In genomic region chr2:105391058-105391627, GRCh38 we compare ENCODE assay signal across 15 cellular contexts. TPM values are rescaled to one million over a fixed set of nuclear protein-coding genes. Genes with fewer than 3 reads are reported as not detected.
A peak's percentile ranks its signal among the peaks of the same experiment; 100 is the strongest.
DNase-seq lines count a peak whose midpoint lies in the region; ATAC-seq, FAIRE-seq and TF ChIP-seq lines count a peak whose summit lies in the region.
"Had no signal": no experiment of that assay in that cellular context is flagged by ENCODE, and none has a peak within 500 bp of the region (broad histone marks: within the 10 kb centered on the region; RNA-seq: fewer than 3 reads in every experiment).

No MANE protein-coding gene starts in this region.

- no peak for TF ChIP-seq POLR2A in HepG2 (IDR thresholded peaks at IDR 0.05; ENCODE audit: insufficient read depth in 1 of 2, low read depth in 2 of 2, low read length in 2 of 2)
- no peak for TF ChIP-seq POLR2A in right lobe of liver (IDR thresholded peaks at IDR 0.05)

- no peak for FAIRE-seq in HepG2 (lab: Jason Lieb, UNC)

- H3K79me2 ChIP-seq in HepG2 (ENCODE audit: insufficient read depth, low read length) = peaks cover 25% of the 10 kb centered on the region
- H3K79me2 ChIP-seq: parathyroid adenoma had no signal

- H3K27me3 ChIP-seq in HepG2 (ENCODE audit: control insufficient read depth in 1 of 2, insufficient read depth in 2 of 2, low read length in 2 of 2) (no peaks in the 10 kb centered on the region), right lobe of liver (no peaks in the 10 kb centered on the region), A673 (replicated peaks; ENCODE audit: insufficient read depth, low read depth, low read length, poor library complexity) (no peaks in the 10 kb centered on the region)
- H3K27me3 ChIP-seq: SJCRH30 had no signal

- TF ChIP-seq CTCF in HepG2 (CRISPR knock-in tag; IDR thresholded peaks at IDR 0.05) = no peak
- no peak for TF ChIP-seq CTCF in right lobe of liver (IDR thresholded peaks at IDR 0.05)
- no peak for TF ChIP-seq CTCF in chondrocyte (IDR thresholded peaks at IDR 0.05)
- TF ChIP-seq CTCF in A673 (conservative IDR thresholded peaks at IDR 0.05; ENCODE audit: low read depth, low read length) = no peak

- intact Hi-C loops in HepG2 (cut with micrococcal nuclease; ENCODE audit: unreplicated experiment) (no loop called here), right lobe of liver (cut with DNase I) (no loop called here), A673 (cut with micrococcal nuclease; ENCODE audit: unreplicated experiment) (no loop called here)

- WGBS in HepG2 (ENCODE audit: low lambda C conversion rate) = 88% methylated on average over 5 of the region's 5 CpGs
- 100% methylated on average over 2 of the region's 5 CpGs for WGBS in right lobe of liver (ENCODE audit: insufficient coverage, low coverage, low lambda C conversion rate, missing lambda C conversion rate)

- no peak for ATAC-seq in HepG2
- ATAC-seq in right lobe of liver = no peak
- ATAC-seq in activated naive CD4-positive, alpha-beta T cell treated with anti-CD3 and anti-CD28 coated beads, Interleukin-2, amount 50 U/mL, for 72 hours = no peak
- ATAC-seq: activated T-cell treated with anti-CD3 and anti-CD28 coated beads, Interleukin-2, amount 50 U/mL, for 72 hours had no signal

- peak; percentile 73 for DNase-seq in HepG2 (ENCODE audit: low spot score)
- DNase-seq in right lobe of liver = no peak
- DNase-seq in chondrocyte (ENCODE audit: low spot score) = no peak
- DNase-seq in mesenteric fat pad (ENCODE audit: low spot score) = peak; percentile 57
- no peak for DNase-seq in NCI-H146 (lab: John Stamatoyannopoulos, UW)
- DNase-seq in SKM-1 (lab: John Stamatoyannopoulos, UW; ENCODE audit: unreplicated experiment) = no peak
- no peak for DNase-seq in A673 (ENCODE audit: low spot score)
- DNase-seq in activated naive CD4-positive, alpha-beta T cell treated with anti-CD3 and anti-CD28 coated beads, Interleukin-2, amount 50 U/mL, for 72 hours (ENCODE audit: low spot score in 2 of 2) = no peak
- DNase-seq: activated CD4-positive, CD25-positive, alpha-beta regulatory T cell; activated T-cell treated with anti-CD3 and anti-CD28 coated beads, Interleukin-2, amount 50 U/mL, for 72 hours; DND-41; foreskin melanocyte; NCI-H510A; SJCRH30 had no signal

- H3K27ac ChIP-seq in HepG2 (ENCODE audit: extremely low read length, insufficient read depth, low read length) = no peak overlapping the region
- no peak overlapping the region for H3K27ac ChIP-seq in right lobe of liver
- H3K27ac ChIP-seq in A673 (ENCODE audit: low read depth, low read length, poor library complexity, severe bottlenecking) = no peak overlapping the region
- H3K27ac ChIP-seq: parathyroid adenoma, SJCRH30 had no signal

- peak overlapping the region; percentile 91 for H3K27ac Mint-ChIP-seq in chondrocyte (ENCODE audit: unreplicated experiment)
- H3K27ac Mint-ChIP-seq in activated naive CD4-positive, alpha-beta T cell treated with anti-CD3 and anti-CD28 coated beads, Interleukin-2, amount 50 U/mL, for 72 hours = no peak overlapping the region
- H3K27ac Mint-ChIP-seq: activated T-cell treated with anti-CD3 and anti-CD28 coated beads, Interleukin-2, amount 50 U/mL, for 72 hours had no signal

- peaks cover 25% of the 10 kb centered on the region for H3K36me3 Mint-ChIP-seq in chondrocyte (ENCODE audit: low read depth)
- H3K36me3 Mint-ChIP-seq in activated naive CD4-positive, alpha-beta T cell treated with anti-CD3 and anti-CD28 coated beads, Interleukin-2, amount 50 U/mL, for 72 hours = no peaks in the 10 kb centered on the region

- no peak overlapping the region for H3K9ac ChIP-seq in HepG2 (ENCODE audit: insufficient read depth, low read depth, low read length)
- H3K9ac ChIP-seq: parathyroid adenoma had no signal

- no peaks in the 10 kb centered on the region for H3K27me3 Mint-ChIP-seq in chondrocyte (ENCODE audit: low read depth)

- POLR2A ChIA-PET in HepG2 (lab: Yijun Ruan, JAX) = interaction anchor here (1.0 kb wide), 1 partner anchor 132 kb away, joined by 3 read pairs; no protein-coding TSS in a partner anchor
- POLR2A ChIA-PET in A673 (lab: Charles Lee; ENCODE audit: low non-redundant PET) = no interaction called here

- H3K9me3 ChIP-seq in HepG2 (ENCODE audit: low read length) = no peaks in the 10 kb centered on the region
- H3K9me3 ChIP-seq in right lobe of liver = no peaks in the 10 kb centered on the region
- H3K9me3 ChIP-seq in A673 (ENCODE audit: low read depth, low read length, poor library complexity, severe bottlenecking) = no peaks in the 10 kb centered on the region
- H3K9me3 ChIP-seq: SJCRH30 had no signal

- TF ChIP-seq EP300 in HepG2 (IDR thresholded peaks at IDR 0.05; ENCODE audit: low read depth in 2 of 2, low read length in 2 of 2) = no peak
- TF ChIP-seq EP300 in HepG2 (CRISPR knock-in tag; IDR thresholded peaks at IDR 0.05; ENCODE audit: borderline replicate concordance) = no peak

- peak overlapping the region; percentile 5; the same call in 1 of the 2 replicates for H3K4me2 ChIP-seq in HepG2 (ENCODE audit: low read depth, low read length)

- no peaks in the 10 kb centered on the region for H4K20me1 ChIP-seq in HepG2 (ENCODE audit: insufficient read depth, low read length)

- H3K9me3 Mint-ChIP-seq in chondrocyte (ENCODE audit: low read depth) = peaks cover 4% of the 10 kb centered on the region
- no peaks in the 10 kb centered on the region for H3K9me3 Mint-ChIP-seq in activated naive CD4-positive, alpha-beta T cell treated with anti-CD3 and anti-CD28 coated beads, Interleukin-2, amount 50 U/mL, for 72 hours
- H3K9me3 Mint-ChIP-seq: activated T-cell treated with anti-CD3 and anti-CD28 coated beads, Interleukin-2, amount 50 U/mL, for 72 hours had no signal

- BruUV-seq in HepG2 (replicated peaks; lab: Mats Ljungman, UMichigan) (no TSS peak), A673 (replicated peaks; lab: Mats Ljungman, UMichigan) (no TSS peak)

- H2AFZ ChIP-seq in HepG2 (ENCODE audit: low read length) = no peak overlapping the region
- H2AFZ ChIP-seq: parathyroid adenoma had no signal

- H3K4me3 ChIP-seq in HepG2 (replicated peaks in 1 of 3; ENCODE audit: insufficient read depth in 1 of 3, low read depth in 2 of 3, low read length in 3 of 3) (no peak overlapping the region), right lobe of liver (no peak overlapping the region), A673 (ENCODE audit: low read depth, low read length, poor library complexity, severe bottlenecking) (no peak overlapping the region)
- H3K4me3 ChIP-seq: SJCRH30 had no signal

- CTCF ChIA-PET in HepG2 (lab: Yijun Ruan, JAX; ENCODE audit: low intra/inter-chr PET ratio, low total read pairs) = no interaction called here
- CTCF ChIA-PET in A673 (lab: Charles Lee) = interaction anchor here (0.6 kb wide), 1 partner anchor 164 kb away, joined by 3 read pairs; no protein-coding TSS in a partner anchor

- in situ Hi-C loops in HepG2 (cut with HindIII; ENCODE audit: extremely low pct_ligation_motif_present, low pct_unique_long_range_greater_than_20kb) = no loop called here

- no peak for TF ChIP-seq RAD21 in HepG2 (CRISPR knock-in tag; IDR thresholded peaks at IDR 0.05)

- peaks cover 65% of the 10 kb centered on the region for H3K4me1 ChIP-seq in HepG2 (ENCODE audit: insufficient read depth, low read length)
- no peaks in the 10 kb centered on the region for H3K4me1 ChIP-seq in right lobe of liver
- no peaks in the 10 kb centered on the region for H3K4me1 ChIP-seq in A673 (ENCODE audit: insufficient read depth, low read length, poor library complexity, severe bottlenecking)
- H3K4me1 ChIP-seq: parathyroid adenoma, SJCRH30 had no signal

- no peak overlapping the region for H3K4me3 Mint-ChIP-seq in chondrocyte (ENCODE audit: unreplicated experiment)
- H3K4me3 Mint-ChIP-seq: activated T-cell treated with anti-CD3 and anti-CD28 coated beads, Interleukin-2, amount 50 U/mL, for 72 hours had no signal

- H3K4me1 Mint-ChIP-seq in chondrocyte (ENCODE audit: low read depth) = peaks cover 91% of the 10 kb centered on the region

- H3K36me3 ChIP-seq in HepG2 (replicated peaks in 1 of 2; ENCODE audit: control insufficient read depth in 1 of 2, insufficient read depth in 2 of 2, low read length in 2 of 2) (peaks cover 0 to 4% of the 10 kb centered on the region in 2 experiments; a peak in 3 of 5 replicates), right lobe of liver (no peaks in the 10 kb centered on the region), A673 (ENCODE audit: insufficient read depth, low read length, poor library complexity, severe bottlenecking) (no peaks in the 10 kb centered on the region)

RNA-seq across cellular contexts. Expression of gene FHL2, which starts 7.7 kb away (rescaled TPM):
- 1.9 and 2.3 TPM in 2 replicates for total RNA-seq in HepG2 (2016; rRNA removed; fragmentation: Illumina TruSeq; extraction: Trizol)
- 1.4 and 1.6 TPM in 2 replicates for total RNA-seq in HepG2 (2016; cell fraction: cytosol; rRNA removed; fragmentation: Illumina TruSeq; extraction: Trizol; ENCODE audit: low read depth)
- total RNA-seq in HepG2 (2016; cell fraction: insoluble cytoplasmic fraction; rRNA removed; fragmentation: Illumina TruSeq; extraction: Trizol) = 1.9 and 2.3 TPM in 2 replicates
- total RNA-seq in HepG2 (2016; cell fraction: membrane; rRNA removed; fragmentation: Illumina TruSeq; extraction: Trizol) = 1.4 and 1.7 TPM in 2 replicates
- 0.53 and 0.87 TPM in 2 replicates for total RNA-seq in HepG2 (2016; cell fraction: nucleus; rRNA removed; fragmentation: Illumina TruSeq; extraction: Trizol)
- polyA plus RNA-seq in HepG2 (2011; rRNA removed) = 44.2 and 74.8 TPM in 2 replicates
- 51.8 and 84.3 TPM in 2 replicates for polyA plus RNA-seq in HepG2 (2011; cell fraction: cytosol; rRNA removed)
- 19.1 and 28.9 TPM in 2 replicates for polyA plus RNA-seq in HepG2 (2011; cell fraction: nucleus; rRNA removed)
- 51.1 and 56.1 TPM in 2 replicates for polyA plus RNA-seq in HepG2 (2012)
- polyA plus RNA-seq in HepG2 (2016; cell fraction: cytosol; fragmentation: Illumina TruSeq; extraction: Trizol; ENCODE audit: low read depth) = 1.8 and 2.5 TPM in 2 replicates
- 3.4 and 3.5 TPM in 2 replicates for polyA plus RNA-seq in HepG2 (2016; cell fraction: insoluble cytoplasmic fraction; fragmentation: Illumina TruSeq; extraction: Trizol; ENCODE audit: low read depth)
- 1.9 and 2.2 TPM in 2 replicates for polyA plus RNA-seq in HepG2 (2016; cell fraction: membrane; fragmentation: Illumina TruSeq; extraction: Trizol; ENCODE audit: low read depth)
- 1.0 and 1.6 TPM in 2 replicates for polyA plus RNA-seq in HepG2 (2016; cell fraction: nucleus; fragmentation: Illumina TruSeq; extraction: Trizol; ENCODE audit: insufficient read depth, low read depth)
- polyA minus RNA-seq in HepG2 (2011; rRNA and poly(A)+ RNA removed; ENCODE audit: low replicate concordance) = 56.1 and 100.0 TPM in 2 replicates
- polyA minus RNA-seq in HepG2 (2011; cell fraction: cytosol; rRNA and poly(A)+ RNA removed) = 18.5 and 23.7 TPM in 2 replicates
- 28.0 and 37.5 TPM in 2 replicates for polyA minus RNA-seq in HepG2 (2011; cell fraction: nucleus; rRNA and poly(A)+ RNA removed)
- total RNA-seq in right lobe of liver = 10 to 100 TPM in 3 of 6 experiments, 1 to 10 TPM in 3; 4.2 to 36.6 (median 12.0) TPM
- total RNA-seq in chondrocyte = 63.6 to 104 TPM (median 97.3 TPM) in 3 replicates
- 36.3 TPM for total RNA-seq in mesenteric fat pad
- total RNA-seq in A673 (2021) = 3.2 and 4.7 TPM in 2 replicates
- 1 to 10 TPM; 2.6 to 3.0 TPM for total RNA-seq in activated naive CD4-positive, alpha-beta T cell treated with anti-CD3 and anti-CD28 coated beads, Interleukin-2, amount 50 U/mL, for 72 hours

RNA-seq across cellular contexts. Expression of gene C2orf49, which starts 53.8 kb away (rescaled TPM):
- 28.8 and 35.6 TPM in 2 replicates for total RNA-seq in HepG2 (2016; rRNA removed; fragmentation: Illumina TruSeq; extraction: Trizol)
- total RNA-seq in HepG2 (2016; cell fraction: cytosol; rRNA removed; fragmentation: Illumina TruSeq; extraction: Trizol; ENCODE audit: low read depth) = 13.5 and 14.5 TPM in 2 replicates
- total RNA-seq in HepG2 (2016; cell fraction: insoluble cytoplasmic fraction; rRNA removed; fragmentation: Illumina TruSeq; extraction: Trizol) = 30.8 and 40.4 TPM in 2 replicates
- total RNA-seq in HepG2 (2016; cell fraction: membrane; rRNA removed; fragmentation: Illumina TruSeq; extraction: Trizol) = 17.9 and 19.2 TPM in 2 replicates
- 16.1 and 20.5 TPM in 2 replicates for total RNA-seq in HepG2 (2016; cell fraction: nucleus; rRNA removed; fragmentation: Illumina TruSeq; extraction: Trizol)
- 21.6 and 24.7 TPM in 2 replicates for polyA plus RNA-seq in HepG2 (2011; rRNA removed)
- polyA plus RNA-seq in HepG2 (2011; cell fraction: cytosol; rRNA removed) = 10.0 and 13.2 TPM in 2 replicates
- 9.5 and 13.6 TPM in 2 replicates for polyA plus RNA-seq in HepG2 (2011; cell fraction: nucleus; rRNA removed)
- polyA plus RNA-seq in HepG2 (2012) = 28.0 and 30.9 TPM in 2 replicates
- polyA plus RNA-seq in HepG2 (2016; cell fraction: cytosol; fragmentation: Illumina TruSeq; extraction: Trizol; ENCODE audit: low read depth) = 4.6 and 4.9 TPM in 2 replicates
- polyA plus RNA-seq in HepG2 (2016; cell fraction: insoluble cytoplasmic fraction; fragmentation: Illumina TruSeq; extraction: Trizol; ENCODE audit: low read depth) = 31.3 and 31.7 TPM in 2 replicates
- polyA plus RNA-seq in HepG2 (2016; cell fraction: membrane; fragmentation: Illumina TruSeq; extraction: Trizol; ENCODE audit: low read depth) = 5.2 and 7.1 TPM in 2 replicates
- 19.7 and 25.5 TPM in 2 replicates for polyA plus RNA-seq in HepG2 (2016; cell fraction: nucleus; fragmentation: Illumina TruSeq; extraction: Trizol; ENCODE audit: insufficient read depth, low read depth)
- 6.4 and 9.7 TPM in 2 replicates for polyA minus RNA-seq in HepG2 (2011; rRNA and poly(A)+ RNA removed; ENCODE audit: low replicate concordance)
- 14.1 and 14.5 TPM in 2 replicates for polyA minus RNA-seq in HepG2 (2011; cell fraction: cytosol; rRNA and poly(A)+ RNA removed)
- 27.2 and 30.3 TPM in 2 replicates for polyA minus RNA-seq in HepG2 (2011; cell fraction: nucleus; rRNA and poly(A)+ RNA removed)
- total RNA-seq in right lobe of liver = 1 to 10 TPM; 3.9 to 7.4 (median 6.4) TPM
- 14.9 to 15.3 TPM (median 14.9 TPM) in 3 replicates for total RNA-seq in chondrocyte
- total RNA-seq in mesenteric fat pad = 12.8 TPM
- 21.5 and 24.8 TPM in 2 replicates for total RNA-seq in A673 (2021)
- 10 to 100 TPM; 24.1 to 25.0 TPM for total RNA-seq in activated naive CD4-positive, alpha-beta T cell treated with anti-CD3 and anti-CD28 coated beads, Interleukin-2, amount 50 U/mL, for 72 hours

Comparison
In these comparisons a context has a peak if more than half of its experiments do, and no peak if none do; other contexts are left out.
1. DNase-seq: peak in HepG2 (single experiment) and mesenteric fat pad (single experiment); none in right lobe of liver (0 of 3), chondrocyte (single experiment), NCI-H146 (single experiment), SKM-1 (single experiment), A673 (single experiment) and activated naive CD4-positive, alpha-beta T cell treated with anti-CD3 and anti-CD28 coated beads, Interleukin-2, amount 50 U/mL, for 72 hours (0 of 2).